Comparison of ENCODE assay signal across 11 cellular contexts in the genomic region with DNA sequence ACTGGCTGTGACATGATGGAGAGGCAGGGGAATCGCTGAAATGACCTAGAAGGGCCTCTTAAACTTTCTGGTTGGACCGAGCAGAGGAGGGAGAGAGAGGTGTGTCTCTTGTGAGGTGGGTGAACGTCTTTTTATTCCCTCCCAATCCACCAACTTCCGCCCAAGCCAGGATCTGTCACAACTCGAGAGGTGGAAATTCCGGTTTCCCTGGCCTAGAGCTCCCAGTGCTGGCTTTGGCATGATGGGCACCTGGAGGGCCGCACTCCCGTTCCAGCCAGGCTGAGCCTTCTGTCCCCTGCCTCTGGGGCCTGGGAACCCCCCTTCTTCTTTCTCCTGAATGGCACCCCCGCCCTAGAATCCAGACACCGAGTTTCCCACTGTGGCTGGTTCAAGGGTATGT. TPM values are rescaled to one million over a fixed set of nuclear protein-coding genes. Genes with fewer than 3 reads are reported as not detected.
DNase-seq lines count a peak whose midpoint lies in the region; ATAC-seq and TF ChIP-seq lines count a peak whose summit lies in the region.
"Had no signal": no experiment of that assay in that cellular context is flagged by ENCODE, and none has a peak within 500 bp of the region (broad histone marks: within the 10 kb centered on the region; RNA-seq: fewer than 3 reads in every experiment).

A gene (plus strand): TSS at position 224 of the 400 bp plus-strand sequence. CDS start 994 bp downstream, outside the sequence.

- TF ChIP-seq POLR2A in thyroid gland (IDR thresholded peaks at IDR 0.05): peak in 1 of 2 donors; percentile 56

- no peak for DNase-seq in activated T-cell treated with anti-CD3 and anti-CD28 coated beads, Interleukin-2, amount 50 U/mL, for 24 hours
- DNase-seq in activated T-cell treated with anti-CD3 and anti-CD28 coated beads for 4 hours: no peak
- DNase-seq in activated CD8-positive, alpha-beta T cell treated with anti-CD3 and anti-CD28 coated beads, Interleukin-2, amount 10 ng/mL, durations not matched to agents 7 days and 5 days: no peak
- peak; percentile 76 for DNase-seq in lung (ENCODE audit: low spot score)
- peak; percentile 89 to 90 for DNase-seq in thyroid gland
- DNase-seq in MG63: no peak
- DNase-seq: amniotic stem cell, NCI-H1417 treated with DMSO at 0.1 percent for 48 hours had no signal

- peak within 1 kb of the TSS; percentile 85 for H3K4me3 Mint-ChIP-seq in activated T-cell treated with anti-CD3 and anti-CD28 coated beads, Interleukin-2, amount 50 U/mL, for 24 hours
- H3K4me3 Mint-ChIP-seq in activated CD8-positive, alpha-beta T cell treated with anti-CD3 and anti-CD28 coated beads, Interleukin-2, amount 10 ng/mL, durations not matched to agents 7 days and 5 days: peak within 1 kb of the TSS; percentile 81

- peaks cover 29% of the 10 kb centered on the region for H3K36me3 Mint-ChIP-seq in activated T-cell treated with anti-CD3 and anti-CD28 coated beads, Interleukin-2, amount 50 U/mL, for 24 hours (ENCODE audit: low read depth)
- H3K36me3 Mint-ChIP-seq in activated CD8-positive, alpha-beta T cell treated with anti-CD3 and anti-CD28 coated beads, Interleukin-2, amount 10 ng/mL, durations not matched to agents 7 days and 5 days (ENCODE audit: low read depth): peaks cover 16% of the 10 kb centered on the region

- WGBS in lung, 2 donors: 60 to 77% methylated on average over 10 of the region's 10 CpGs
- WGBS in thyroid gland, 2 donors: 38 to 43% methylated on average over 10 of the region's 10 CpGs

- H3K9me3 ChIP-seq in lung (ENCODE audit: control insufficient read depth in 2 of 2, insufficient read depth in 1 of 2, low read length in 1 of 2): no peaks in the 10 kb centered on the region
- H3K9me3 ChIP-seq in thyroid gland: no peaks in the 10 kb centered on the region
- no peaks in the 10 kb centered on the region for H3K9me3 ChIP-seq in MG63

- TF ChIP-seq CTCF in lung (IDR thresholded peaks at IDR 0.05; ENCODE audit: control extremely low read depth, extremely low read depth) (no peak), thyroid gland (IDR thresholded peaks at IDR 0.05) (no peak)

- intact Hi-C loops in thyroid gland (cut with DNase I): no loop called here

- POLR2A ChIA-PET in activated CD8-positive, alpha-beta T cell treated with anti-CD3 and anti-CD28 coated beads, Interleukin-2, amount 10 ng/mL, durations not matched to agents 7 days and 5 days (lab: Charles Lee): interaction anchor here (1.1 to 2.8 kb wide), 5 partner anchors 11 to 72 kb away, joined by 5 to 13 read pairs (median 7); a partner anchor contains a TSS

- H3K36me3 ChIP-seq in lung (ENCODE audit: control insufficient read depth in 2 of 2, insufficient read depth in 2 of 2, low read length in 2 of 2) (peaks cover 0 to 1% of the 10 kb centered on the region in 2 donors), thyroid gland (no peaks in the 10 kb centered on the region), MG63 (no peaks in the 10 kb centered on the region)

- no peaks in the 10 kb centered on the region for H3K27me3 Mint-ChIP-seq in activated T-cell treated with anti-CD3 and anti-CD28 coated beads, Interleukin-2, amount 50 U/mL, for 24 hours
- no peaks in the 10 kb centered on the region for H3K27me3 Mint-ChIP-seq in activated CD8-positive, alpha-beta T cell treated with anti-CD3 and anti-CD28 coated beads, Interleukin-2, amount 10 ng/mL, durations not matched to agents 7 days and 5 days (ENCODE audit: low read depth)

- CTCF ChIA-PET in activated CD8-positive, alpha-beta T cell treated with anti-CD3 and anti-CD28 coated beads, Interleukin-2, amount 10 ng/mL, durations not matched to agents 7 days and 5 days (lab: Charles Lee): interaction anchor here (1.3 to 3.4 kb wide), 2 partner anchors 20 to 71 kb away, joined by 4 to 30 read pairs; no protein-coding TSS in a partner anchor

- peaks cover 90% of the 10 kb centered on the region for H3K4me1 Mint-ChIP-seq in activated T-cell treated with anti-CD3 and anti-CD28 coated beads, Interleukin-2, amount 50 U/mL, for 24 hours (ENCODE audit: low read depth)
- H3K4me1 Mint-ChIP-seq in activated CD8-positive, alpha-beta T cell treated with anti-CD3 and anti-CD28 coated beads, Interleukin-2, amount 10 ng/mL, durations not matched to agents 7 days and 5 days (ENCODE audit: low read depth): peaks cover 83% of the 10 kb centered on the region

- peak within 1 kb of the TSS; percentile 83 for H3K27ac Mint-ChIP-seq in activated T-cell treated with anti-CD3 and anti-CD28 coated beads, Interleukin-2, amount 50 U/mL, for 24 hours
- H3K27ac Mint-ChIP-seq in activated CD8-positive, alpha-beta T cell treated with anti-CD3 and anti-CD28 coated beads, Interleukin-2, amount 10 ng/mL, durations not matched to agents 7 days and 5 days: peak within 1 kb of the TSS; percentile 74

- H3K27me3 ChIP-seq in lung (ENCODE audit: control insufficient read depth, insufficient read depth) (no peaks in the 10 kb centered on the region), thyroid gland (no peaks in the 10 kb centered on the region), MG63 (no peaks in the 10 kb centered on the region)

- H3K9me3 Mint-ChIP-seq in activated T-cell treated with anti-CD3 and anti-CD28 coated beads, Interleukin-2, amount 50 U/mL, for 24 hours: no peaks in the 10 kb centered on the region
- H3K9me3 Mint-ChIP-seq in activated CD8-positive, alpha-beta T cell treated with anti-CD3 and anti-CD28 coated beads, Interleukin-2, amount 10 ng/mL, durations not matched to agents 7 days and 5 days (ENCODE audit: insufficient read depth): no peaks in the 10 kb centered on the region

- ATAC-seq in activated CD8-positive, alpha-beta T cell treated with anti-CD3 and anti-CD28 coated beads, Interleukin-2, amount 10 ng/mL, durations not matched to agents 7 days and 5 days: no peak
- ATAC-seq in lung (ENCODE audit: insufficient read depth, low FRiP score) (no peak), GM19035 (IDR thresholded peaks at IDR 0.05; ENCODE audit: unreplicated experiment) (no peak), GM21786 (IDR thresholded peaks at IDR 0.05; ENCODE audit: unreplicated experiment) (no peak)
- ATAC-seq: SK-N-SH treated with all-trans-retinoic acid at 6 μM for 48 hours had no signal

- H3K4me1 ChIP-seq in lung (ENCODE audit: control insufficient read depth in 2 of 2, insufficient read depth in 2 of 2, low read length in 2 of 2) (no peaks in the 10 kb centered on the region), thyroid gland (peaks cover 23 to 43% of the 10 kb centered on the region in 2 donors)

- no peak within 1 kb of the TSS for H3K4me3 ChIP-seq in lung
- H3K4me3 ChIP-seq in thyroid gland (replicated peaks in 1 of 3): peak within 1 kb of the TSS in 1 of 3 donors; percentile 5
- H3K4me3 ChIP-seq in MG63: no peak within 1 kb of the TSS

- peak within 1 kb of the TSS in 1 of 2 donors; percentile 75 for H3K27ac ChIP-seq in lung (ENCODE audit: low read depth in 1 of 2, low read length in 1 of 2)
- peak within 1 kb of the TSS; percentile 73 to 85 (median 81) for H3K27ac ChIP-seq in thyroid gland

RNA-seq across cellular contexts. Expression of the gene that starts here (rescaled TPM):
- 10 to 100 TPM; 16.8 to 17.8 TPM for total RNA-seq in activated CD8-positive, alpha-beta T cell treated with anti-CD3 and anti-CD28 coated beads, Interleukin-2, amount 10 ng/mL, durations not matched to agents 7 days and 5 days
- 10 to 100 TPM; 22.7 to 46.9 TPM for total RNA-seq in lung
- 10 to 100 TPM; 26.9 to 54.9 TPM for polyA plus RNA-seq in lung
- 10 to 100 TPM; 21.5 to 50.8 (median 37.5) TPM for total RNA-seq in thyroid gland
- 0.49 TPM in 1 of 2 replicates, not detected in the other for total RNA-seq in MG63 (2014; rRNA removed; shearing (Covaris generic); ENCODE audit: low replicate concordance)

Comparison
In these comparisons a context has a peak if more than half of its experiments do, and no peak if none do; other contexts are left out.
1. RNA of the gene that starts here (total RNA-seq): 22.7 to 46.9 TPM in lung, 21.5 to 50.8 TPM in thyroid gland and 16.8 to 17.8 TPM in activated CD8-positive, alpha-beta T cell treated with anti-CD3 and anti-CD28 coated beads, Interleukin-2, amount 10 ng/mL, durations not matched to agents 7 days and 5 days; 0.49 TPM in MG63; every median in the first group is over 10 times any median in the second.
2. DNase-seq: peak in lung (single experiment) and thyroid gland (2 of 2); none in activated T-cell treated with anti-CD3 and anti-CD28 coated beads, Interleukin-2, amount 50 U/mL, for 24 hours (single experiment), activated T-cell treated with anti-CD3 and anti-CD28 coated beads for 4 hours (single experiment), activated CD8-positive, alpha-beta T cell treated with anti-CD3 and anti-CD28 coated beads, Interleukin-2, amount 10 ng/mL, durations not matched to agents 7 days and 5 days (single experiment) and MG63 (single experiment).